In genomic region chrX:6448003-6448402, GRCh38 we compare ENCODE assay signal across 17 cellular contexts.
DNase-seq lines count a peak whose midpoint lies in the region; ATAC-seq and TF ChIP-seq lines count a peak whose summit lies in the region.
"Had no signal": no experiment of that assay in that cellular context is flagged by ENCODE, and none has a peak within 500 bp of the region (broad histone marks: within the 10 kb centered on the region; RNA-seq: fewer than 3 reads in every experiment).

No MANE protein-coding gene starts in this region.

- peak; percentile 0 for DNase-seq in Jurkat, Clone E6-1 (ENCODE audit: low read depth, low spot score)
- DNase-seq in body of pancreas (peak; percentile 24 to 55 (median 40)), mucosa of gallbladder (ENCODE audit: low spot score) (peak; percentile 65), testis (peak; percentile 34), NCI-H748 (lab: John Stamatoyannopoulos, UW; ENCODE audit: unreplicated experiment) (no peak), Peyer's patch (no peak), NCI-H2227 (lab: John Stamatoyannopoulos, UW; ENCODE audit: unreplicated experiment) (no peak)
- no peak for DNase-seq in activated CD8-positive, alpha-beta memory T cell treated with anti-CD3 and anti-CD28 coated beads, Interleukin-2, amount 10 ng/mL, durations not matched to agents 7 days and 5 days
- DNase-seq: ACHN, BE2C, DMS 273 treated with DMSO at 0.1 percent for 48 hours, EL, HCEC 1CT, IMR-90, NCI-H1694, NCI-H748 treated with DMSO at 0.1 percent for 48 hours, Right ventricle myocardium superior had no signal

- ATAC-seq in body of pancreas: no peak
- no peak for ATAC-seq in activated CD8-positive, alpha-beta memory T cell treated with anti-CD3 and anti-CD28 coated beads, Interleukin-2, amount 10 ng/mL, durations not matched to agents 7 days and 5 days

- no peaks in the 10 kb centered on the region for H3K27me3 Mint-ChIP-seq in activated CD8-positive, alpha-beta memory T cell treated with anti-CD3 and anti-CD28 coated beads, Interleukin-2, amount 10 ng/mL, durations not matched to agents 7 days and 5 days

- TF ChIP-seq CTCF in body of pancreas (IDR thresholded peaks at IDR 0.05): no peak
- no peak for TF ChIP-seq CTCF in testis (IDR thresholded peaks at IDR 0.05)
- no peak for TF ChIP-seq CTCF in Peyer's patch (IDR thresholded peaks at IDR 0.05)

- 0 to 20% methylated on average over 1 of the region's 1 CpG for WGBS in body of pancreas, 2 donors
- 10% methylated on average over 1 of the region's 1 CpG; no CpG with 5 or more reads in 1 of the 2 donors for WGBS in testis, 2 donors

- H3K4me1 ChIP-seq in body of pancreas: peaks cover 3% of the 10 kb centered on the region
- no peaks in the 10 kb centered on the region for H3K4me1 ChIP-seq in testis
- H3K4me1 ChIP-seq in Peyer's patch: no peaks in the 10 kb centered on the region
- H3K4me1 ChIP-seq: BE2C had no signal

- H3K27me3 ChIP-seq in body of pancreas: no peaks in the 10 kb centered on the region
- H3K27me3 ChIP-seq in testis: no peaks in the 10 kb centered on the region
- no peaks in the 10 kb centered on the region for H3K27me3 ChIP-seq in Peyer's patch
- H3K27me3 ChIP-seq: BE2C had no signal

- no peaks in the 10 kb centered on the region for H3K9me3 Mint-ChIP-seq in activated CD8-positive, alpha-beta memory T cell treated with anti-CD3 and anti-CD28 coated beads, Interleukin-2, amount 10 ng/mL, durations not matched to agents 7 days and 5 days (ENCODE audit: low read depth)

- CTCF ChIA-PET in activated CD8-positive, alpha-beta memory T cell treated with anti-CD3 and anti-CD28 coated beads, Interleukin-2, amount 10 ng/mL, durations not matched to agents 7 days and 5 days (lab: Charles Lee): no interaction called here

- H3K4me3 Mint-ChIP-seq in activated CD8-positive, alpha-beta memory T cell treated with anti-CD3 and anti-CD28 coated beads, Interleukin-2, amount 10 ng/mL, durations not matched to agents 7 days and 5 days: no peak overlapping the region

- H3K27ac Mint-ChIP-seq in activated CD8-positive, alpha-beta memory T cell treated with anti-CD3 and anti-CD28 coated beads, Interleukin-2, amount 10 ng/mL, durations not matched to agents 7 days and 5 days: no peak overlapping the region

- H3K4me3 ChIP-seq in Jurkat, Clone E6-1 (ENCODE audit: low read length): no peak overlapping the region
- H3K4me3 ChIP-seq in body of pancreas (no peak overlapping the region), testis (no peak overlapping the region), Peyer's patch (no peak overlapping the region)

- H3K27ac ChIP-seq in body of pancreas (no peak overlapping the region), testis (no peak overlapping the region), Peyer's patch (no peak overlapping the region)

- H3K36me3 ChIP-seq in body of pancreas (replicated peaks in 1 of 2; ENCODE audit: insufficient read depth in 1 of 2, low read depth in 2 of 2) (no peaks in the 10 kb centered on the region), testis (ENCODE audit: low read depth, missing control alignments) (no peaks in the 10 kb centered on the region), Peyer's patch (no peaks in the 10 kb centered on the region)
- H3K36me3 ChIP-seq: BE2C had no signal

- H3K4me1 Mint-ChIP-seq in activated CD8-positive, alpha-beta memory T cell treated with anti-CD3 and anti-CD28 coated beads, Interleukin-2, amount 10 ng/mL, durations not matched to agents 7 days and 5 days: no peaks in the 10 kb centered on the region

- H3K36me3 Mint-ChIP-seq in activated CD8-positive, alpha-beta memory T cell treated with anti-CD3 and anti-CD28 coated beads, Interleukin-2, amount 10 ng/mL, durations not matched to agents 7 days and 5 days: no peaks in the 10 kb centered on the region

- intact Hi-C loops in body of pancreas (cut with DNase I) (no loop called here), testis (cut with DNase I; ENCODE audit: low total_unique reads) (no loop called here)

- H3K9me3 ChIP-seq in body of pancreas (no peaks in the 10 kb centered on the region), testis (no peaks in the 10 kb centered on the region), Peyer's patch (no peaks in the 10 kb centered on the region)
- H3K9me3 ChIP-seq: BE2C had no signal

- TF ChIP-seq POLR2A in body of pancreas (IDR thresholded peaks at IDR 0.05): no peak
- TF ChIP-seq POLR2A in testis (IDR thresholded peaks at IDR 0.05): no peak
- no peak for TF ChIP-seq POLR2A in Peyer's patch (IDR thresholded peaks at IDR 0.05)

Comparison
In these comparisons a context has a peak if more than half of its experiments do, and no peak if none do; other contexts are left out.
1. DNase-seq: peak in Jurkat, Clone E6-1 (single experiment), body of pancreas (4 of 4), mucosa of gallbladder (single experiment) and testis (single experiment); none in activated CD8-positive, alpha-beta memory T cell treated with anti-CD3 and anti-CD28 coated beads, Interleukin-2, amount 10 ng/mL, durations not matched to agents 7 days and 5 days (single experiment), NCI-H748 (single experiment), Peyer's patch (0 of 3) and NCI-H2227 (single experiment).